In the genomic region with DNA sequence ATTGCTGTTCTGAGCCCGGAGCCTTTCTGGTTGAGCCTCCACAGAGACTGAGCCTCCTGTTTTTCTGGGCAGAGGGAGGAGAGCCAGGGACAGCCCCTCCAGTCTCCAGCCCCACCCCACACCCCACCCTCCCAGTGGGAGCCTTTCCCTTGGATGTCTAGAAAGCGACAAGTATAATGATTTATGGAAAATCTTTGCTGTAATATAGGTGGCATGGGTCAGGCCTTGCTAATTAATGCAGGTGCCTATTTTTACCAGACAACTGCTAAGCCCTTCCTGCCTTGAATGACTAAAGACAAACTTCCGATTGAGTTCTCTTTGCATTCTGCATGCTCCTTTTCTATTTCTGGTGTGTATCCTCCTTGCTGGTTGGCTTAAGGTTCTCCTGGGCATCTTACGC, we compare ENCODE assay signal across 34 cellular contexts.
"Had no signal": no experiment of that assay in that cellular context is flagged by ENCODE, and none has a peak within 500 bp of the region (broad histone marks: within the 10 kb centered on the region; RNA-seq: fewer than 3 reads in every experiment).

No MANE protein-coding gene starts in this region.

- H3K27ac ChIP-seq: ascending aorta, breast epithelium, cardiac muscle cell, colonic mucosa, dorsolateral prefrontal cortex, esophagus muscularis mucosa, foreskin keratinocyte, gastrocnemius medialis, heart left ventricle had no signal

- H3K4me1 Mint-ChIP-seq: activated CD4-positive, alpha-beta memory T cell treated with anti-CD3 and anti-CD28 coated beads, Interleukin-2, amount 10 ng/mL, durations not matched to agents 7 days and 5 days; activated CD4-positive, alpha-beta T cell treated with anti-CD3 and anti-CD28 coated beads, Interleukin-2, amount 10 ng/mL, durations not matched to agents 7 days and 5 days; activated naive CD4-positive, alpha-beta T cell treated with anti-CD3 and anti-CD28 coated beads, Interleukin-2, amount 10 ng/mL, durations not matched to agents 7 days and 5 days; activated naive CD8-positive, alpha-beta T cell treated with anti-CD3 and anti-CD28 coated beads, Interleukin-2, amount 10 ng/mL, durations not matched to agents 7 days and 5 days; T-helper 17 cell had no signal

- H3K27ac Mint-ChIP-seq: activated CD4-positive, alpha-beta memory T cell treated with anti-CD3 and anti-CD28 coated beads, Interleukin-2, amount 10 ng/mL, durations not matched to agents 7 days and 5 days; activated CD4-positive, alpha-beta T cell treated with anti-CD3 and anti-CD28 coated beads, Interleukin-2, amount 10 ng/mL, durations not matched to agents 7 days and 5 days; activated naive CD4-positive, alpha-beta T cell treated with anti-CD3 and anti-CD28 coated beads, Interleukin-2, amount 10 ng/mL, durations not matched to agents 7 days and 5 days; activated naive CD4-positive, alpha-beta T cell treated with anti-CD3 and anti-CD28 coated beads, Interleukin-2, amount 50 U/mL, for 72 hours; activated naive CD8-positive, alpha-beta T cell treated with anti-CD3 and anti-CD28 coated beads, Interleukin-2, amount 10 ng/mL, durations not matched to agents 7 days and 5 days; activated T-cell treated with anti-CD3 and anti-CD28 coated beads, Interleukin-2, amount 50 U/mL, for 24 hours; activated T-cell treated with anti-CD3 and anti-CD28 coated beads, Interleukin-2, amount 50 U/mL, for 72 hours; brain; endodermal cell; T-helper 17 cell; T-helper 2 cell treated with Interferon-gamma antibody and Interleukin-4, amounts not matched to agents 5 μg/mL and 100 μg/mL, for 36 hours had no signal

- H3K27me3 ChIP-seq: ascending aorta, breast epithelium, cardiac muscle cell, colonic mucosa, dorsolateral prefrontal cortex, esophagus muscularis mucosa, gastrocnemius medialis, heart left ventricle had no signal

- H3K9me3 Mint-ChIP-seq: activated CD4-positive, alpha-beta memory T cell treated with anti-CD3 and anti-CD28 coated beads, Interleukin-2, amount 10 ng/mL, durations not matched to agents 7 days and 5 days; activated CD4-positive, alpha-beta T cell treated with anti-CD3 and anti-CD28 coated beads, Interleukin-2, amount 10 ng/mL, durations not matched to agents 7 days and 5 days; activated naive CD4-positive, alpha-beta T cell treated with anti-CD3 and anti-CD28 coated beads, Interleukin-2, amount 10 ng/mL, durations not matched to agents 7 days and 5 days; activated naive CD4-positive, alpha-beta T cell treated with anti-CD3 and anti-CD28 coated beads, Interleukin-2, amount 50 U/mL, for 72 hours; activated naive CD8-positive, alpha-beta T cell treated with anti-CD3 and anti-CD28 coated beads, Interleukin-2, amount 10 ng/mL, durations not matched to agents 7 days and 5 days; activated T-cell treated with anti-CD3 and anti-CD28 coated beads, Interleukin-2, amount 50 U/mL, for 24 hours; activated T-cell treated with anti-CD3 and anti-CD28 coated beads, Interleukin-2, amount 50 U/mL, for 72 hours; brain; endodermal cell; T-helper 2 cell treated with Interferon-gamma antibody and Interleukin-4, amounts not matched to agents 5 μg/mL and 100 μg/mL, for 36 hours had no signal

- H3K36me3 Mint-ChIP-seq: activated naive CD4-positive, alpha-beta T cell treated with anti-CD3 and anti-CD28 coated beads, Interleukin-2, amount 10 ng/mL, durations not matched to agents 7 days and 5 days; activated naive CD4-positive, alpha-beta T cell treated with anti-CD3 and anti-CD28 coated beads, Interleukin-2, amount 50 U/mL, for 72 hours; activated naive CD8-positive, alpha-beta T cell treated with anti-CD3 and anti-CD28 coated beads, Interleukin-2, amount 10 ng/mL, durations not matched to agents 7 days and 5 days; brain had no signal

- DNase-seq: activated CD4-positive, alpha-beta memory T cell treated with anti-CD3 and anti-CD28 coated beads, Interleukin-2, amount 10 ng/mL, durations not matched to agents 7 days and 5 days; activated CD4-positive, alpha-beta T cell treated with anti-CD3 and anti-CD28 coated beads for 1 hour; activated CD4-positive, alpha-beta T cell treated with anti-CD3 and anti-CD28 coated beads for 4 hours; activated CD4-positive, alpha-beta T cell treated with anti-CD3 and anti-CD28 coated beads, Interleukin-2, amount 10 ng/mL, durations not matched to agents 7 days and 5 days; activated CD4-positive, alpha-beta T cell treated with anti-CD3 and anti-CD28 coated beads, Interleukin-2, amount 50 U/mL, for 4 hours; activated CD8-positive, alpha-beta memory T cell treated with anti-CD3 and anti-CD28 coated beads, Interleukin-2, amount 50 U/mL, for 48 hours; activated gamma-delta T cell; activated naive CD4-positive, alpha-beta T cell; activated naive CD4-positive, alpha-beta T cell treated with anti-CD3 and anti-CD28 coated beads, Interleukin-2, amount 10 ng/mL, durations not matched to agents 7 days and 5 days; activated naive CD8-positive, alpha-beta T cell treated with anti-CD3 and anti-CD28 coated beads, Interleukin-2, amount 10 ng/mL, durations not matched to agents 7 days and 5 days; activated T-cell treated with anti-CD3 and anti-CD28 coated beads for 4 hours; activated T-cell treated with anti-CD3 and anti-CD28 coated beads, Interleukin-2, amount 50 U/mL, for 24 hours; activated T-cell treated with anti-CD3 and anti-CD28 coated beads, Interleukin-2, amount 50 U/mL, for 72 hours; central memory CD4-positive, alpha-beta T cell; cerebellar nuclear complex; colonic mucosa; dorsolateral prefrontal cortex; effector memory CD4-positive, alpha-beta T cell; endodermal cell; erythroblast; foreskin keratinocyte; gastrocnemius medialis; glutamatergic neuron; heart left ventricle; T-helper 1 cell; T-helper 17 cell; T1000 had no signal

- H3K4me3 Mint-ChIP-seq: activated CD4-positive, alpha-beta memory T cell treated with anti-CD3 and anti-CD28 coated beads, Interleukin-2, amount 10 ng/mL, durations not matched to agents 7 days and 5 days; activated CD4-positive, alpha-beta T cell treated with anti-CD3 and anti-CD28 coated beads, Interleukin-2, amount 10 ng/mL, durations not matched to agents 7 days and 5 days; activated naive CD4-positive, alpha-beta T cell treated with anti-CD3 and anti-CD28 coated beads, Interleukin-2, amount 10 ng/mL, durations not matched to agents 7 days and 5 days; activated naive CD8-positive, alpha-beta T cell treated with anti-CD3 and anti-CD28 coated beads, Interleukin-2, amount 10 ng/mL, durations not matched to agents 7 days and 5 days; activated T-cell treated with anti-CD3 and anti-CD28 coated beads, Interleukin-2, amount 50 U/mL, for 24 hours; activated T-cell treated with anti-CD3 and anti-CD28 coated beads, Interleukin-2, amount 50 U/mL, for 72 hours; brain; endodermal cell; T-helper 17 cell; T-helper 2 cell treated with Interferon-gamma antibody and Interleukin-4, amounts not matched to agents 5 μg/mL and 100 μg/mL, for 36 hours had no signal

- H3K9me3 ChIP-seq: ascending aorta, breast epithelium, colonic mucosa, esophagus muscularis mucosa, gastrocnemius medialis, heart left ventricle had no signal

- ATAC-seq: activated naive CD4-positive, alpha-beta T cell treated with anti-CD3 and anti-CD28 coated beads, Interleukin-2, amount 50 U/mL, for 72 hours; activated T-cell treated with anti-CD3 and anti-CD28 coated beads, Interleukin-2, amount 50 U/mL, for 72 hours; foreskin keratinocyte; gastrocnemius medialis; heart left ventricle; T-helper 17 cell had no signal

- H3K4me3 ChIP-seq: ascending aorta, breast epithelium, cardiac muscle cell, colonic mucosa, dorsolateral prefrontal cortex, esophagus muscularis mucosa, gastrocnemius medialis, heart left ventricle had no signal

- H3K36me3 ChIP-seq: ascending aorta, breast epithelium, cardiac muscle cell, colonic mucosa, gastrocnemius medialis had no signal
